ENCODE assay signal across 18 cellular contexts in genomic region chr1:54461731-54462596, GRCh38. TPM values are rescaled to one million over a fixed set of nuclear protein-coding genes. Genes with fewer than 3 reads are reported as not detected.
DNase-seq lines count a peak whose midpoint lies in the region; ATAC-seq and TF ChIP-seq lines count a peak whose summit lies in the region.
"Had no signal": no experiment of that assay in that cellular context is flagged by ENCODE, and none has a peak within 500 bp of the region (broad histone marks: within the 10 kb centered on the region; RNA-seq: fewer than 3 reads in every experiment).

No MANE protein-coding gene starts in this region.

- H3K27ac Mint-ChIP-seq in CD4-positive, alpha-beta T cell, result peak overlapping the region; percentile 83
- H3K27ac Mint-ChIP-seq in CD8-positive, alpha-beta memory T cell, result peak overlapping the region in 2 of 8 donors; percentile 39 to 69

- H3K27me3 Mint-ChIP-seq in CD4-positive, alpha-beta T cell, result no peaks in the 10 kb centered on the region
- H3K27me3 Mint-ChIP-seq in CD8-positive, alpha-beta memory T cell, result peaks cover 0 to under 1% of the 10 kb centered on the region in 2 donors

- no peaks in the 10 kb centered on the region for H3K27me3 ChIP-seq in A673 (replicated peaks; ENCODE audit: insufficient read depth, low read depth, low read length, poor library complexity)
- no peaks in the 10 kb centered on the region for H3K27me3 ChIP-seq in CD4-positive, alpha-beta T cell (ENCODE audit: control insufficient read depth, insufficient read depth, low read length)
- H3K27me3 ChIP-seq in CD8-positive, alpha-beta memory T cell (ENCODE audit: insufficient read depth, low read length, poor library complexity, severe bottlenecking), result no peaks in the 10 kb centered on the region
- H3K27me3 ChIP-seq: body of pancreas had no signal

- TF ChIP-seq CTCF in A673 (conservative IDR thresholded peaks at IDR 0.05; ENCODE audit: low read depth, low read length) (no peak), mucosa of descending colon (IDR thresholded peaks at IDR 0.05) (no peak)
- TF ChIP-seq CTCF in CD4-positive, alpha-beta T cell (IDR thresholded peaks at IDR 0.05), result no peak

- H3K27ac ChIP-seq in A673 (ENCODE audit: low read depth, low read length, poor library complexity, severe bottlenecking), result peak overlapping the region; percentile 50
- H3K27ac ChIP-seq in CD4-positive, alpha-beta T cell (ENCODE audit: low read depth, low read length), result no peak overlapping the region
- H3K27ac ChIP-seq in CD8-positive, alpha-beta memory T cell (ENCODE audit: low read depth, low read length), result no peak overlapping the region
- H3K27ac ChIP-seq: body of pancreas, tibial artery had no signal

- no peak overlapping the region for H3K4me3 Mint-ChIP-seq in CD4-positive, alpha-beta T cell
- H3K4me3 Mint-ChIP-seq in CD8-positive, alpha-beta memory T cell, result no peak overlapping the region

- ATAC-seq in CD4-positive, alpha-beta T cell (ENCODE audit: poor library complexity), result no peak
- ATAC-seq in mucosa of descending colon (peak; percentile 82), HG03457 (IDR thresholded peaks at IDR 0.05; ENCODE audit: unreplicated experiment) (no peak)
- ATAC-seq: body of pancreas, HCT116, sciatic nerve had no signal

- DNase-seq in A673 (ENCODE audit: low spot score) (no peak), cerebellar cortex (ENCODE audit: low spot score) (peak; percentile 26), mucosa of descending colon (peak in 1 of 3 donors; percentile 58), OCI-M2 (lab: John Stamatoyannopoulos, UW; ENCODE audit: unreplicated experiment) (no peak), NCI-H1092 treated with DMSO at 0.1 percent for 48 hours (lab: John Stamatoyannopoulos, UW) (no peak)
- no peak for DNase-seq in CD4-positive, alpha-beta T cell
- no peak for DNase-seq in CD8-positive, alpha-beta memory T cell
- DNase-seq: activated CD4-positive, alpha-beta T cell treated with anti-CD3 and anti-CD28 coated beads, Interleukin-2, amount 50 U/mL, for 4 hours; activated gamma-delta T cell treated with Interleukin-2 at 50 U/mL for 16 hours; body of pancreas; DMS153; islet precursor cell; NCI-H1436 treated with DMSO at 0.1 percent for 48 hours; occipital lobe had no signal

- H3K4me1 ChIP-seq in A673 (ENCODE audit: insufficient read depth, low read length, poor library complexity, severe bottlenecking) (peaks cover 53% of the 10 kb centered on the region), mucosa of descending colon (ENCODE audit: low read depth) (no peaks in the 10 kb centered on the region)
- peaks cover 41% of the 10 kb centered on the region for H3K4me1 ChIP-seq in CD8-positive, alpha-beta memory T cell (ENCODE audit: insufficient read depth, low read length)
- H3K4me1 ChIP-seq: tibial artery had no signal

- H3K36me3 ChIP-seq in A673 (ENCODE audit: insufficient read depth, low read length, poor library complexity, severe bottlenecking), result no peaks in the 10 kb centered on the region
- no peaks in the 10 kb centered on the region for H3K36me3 ChIP-seq in mucosa of descending colon (ENCODE audit: low read depth)
- no peaks in the 10 kb centered on the region for H3K36me3 ChIP-seq in CD8-positive, alpha-beta memory T cell (ENCODE audit: insufficient read depth, low read length)
- H3K36me3 ChIP-seq: tibial artery had no signal

- POLR2A ChIA-PET in A673 (lab: Charles Lee; ENCODE audit: low non-redundant PET), result no interaction called here
- POLR2A ChIA-PET in CD4-positive, alpha-beta T cell (lab: Charles Lee), result interaction anchor here (1.0 to 4.8 kb wide), 4 partner anchors 15 to 55 kb away, joined by 3 to 28 read pairs (median 18); partner anchors contain the start of gene SSBP3
- POLR2A ChIA-PET in CD8-positive, alpha-beta memory T cell (lab: Charles Lee), result no interaction called here

- CTCF ChIA-PET in A673 (lab: Charles Lee), result no interaction called here
- CTCF ChIA-PET in CD4-positive, alpha-beta T cell (lab: Charles Lee), result no interaction called here
- CTCF ChIA-PET in CD8-positive, alpha-beta memory T cell (lab: Charles Lee), result interaction anchor here (0.9 to 3.5 kb wide), 5 partner anchors 10 to 27 kb away, joined by 3 to 10 read pairs (median 3); no protein-coding TSS in a partner anchor

- H3K4me3 ChIP-seq in A673 (ENCODE audit: low read depth, low read length, poor library complexity, severe bottlenecking) (no peak overlapping the region), mucosa of descending colon (no peak overlapping the region)
- H3K4me3 ChIP-seq in CD8-positive, alpha-beta memory T cell (ENCODE audit: low read length), result no peak overlapping the region
- H3K4me3 ChIP-seq: body of pancreas, tibial artery had no signal

- H3K9me3 ChIP-seq in A673 (ENCODE audit: low read depth, low read length, poor library complexity, severe bottlenecking) (no peaks in the 10 kb centered on the region), mucosa of descending colon (no peaks in the 10 kb centered on the region)
- no peaks in the 10 kb centered on the region for H3K9me3 ChIP-seq in CD4-positive, alpha-beta T cell (ENCODE audit: control insufficient read depth, low read length)
- H3K9me3 ChIP-seq in CD8-positive, alpha-beta memory T cell (ENCODE audit: low read length), result no peaks in the 10 kb centered on the region
- H3K9me3 ChIP-seq: body of pancreas, tibial artery had no signal

- no peaks in the 10 kb centered on the region for H3K36me3 Mint-ChIP-seq in CD4-positive, alpha-beta T cell (ENCODE audit: low read depth)
- H3K36me3 Mint-ChIP-seq in CD8-positive, alpha-beta memory T cell, result peaks cover 0 to under 1% (median 0%) of the 10 kb centered on the region in 3 donors

- intact Hi-C loops in A673 (cut with micrococcal nuclease; ENCODE audit: unreplicated experiment) (no loop called here), mucosa of descending colon (cut with DNase I, micrococcal nuclease) (no loop called here)
- intact Hi-C loops in CD4-positive, alpha-beta T cell (cut with DNase I, micrococcal nuclease), result no loop called here

- H3K4me1 Mint-ChIP-seq in CD4-positive, alpha-beta T cell (ENCODE audit: low read depth), result peaks cover 47% of the 10 kb centered on the region
- H3K4me1 Mint-ChIP-seq in CD8-positive, alpha-beta memory T cell, result peaks cover 42 to 56% (median 43%) of the 10 kb centered on the region in 3 donors

- H3K9me3 Mint-ChIP-seq in CD4-positive, alpha-beta T cell, result no peaks in the 10 kb centered on the region
- H3K9me3 Mint-ChIP-seq in CD8-positive, alpha-beta memory T cell, result peaks cover 0 to 1% (median 0%) of the 10 kb centered on the region in 5 donors

- no TSS peak for BruUV-seq in A673 (replicated peaks; lab: Mats Ljungman, UMichigan)

RNA-seq across cellular contexts. Expression of gene SSBP3, which starts 55.8 kb away (rescaled TPM):
- 43.0 and 55.1 TPM in 2 replicates for total RNA-seq in A673 (2021)
- 10 to 100 TPM; 50.6 to 52.4 TPM for total RNA-seq in CD4-positive, alpha-beta T cell
- 10 to 100 TPM; 77.8 to 85.1 (median 82.0) TPM for total RNA-seq in mucosa of descending colon
- total RNA-seq in CD8-positive, alpha-beta memory T cell, result 10 to 100 TPM; 41.6 to 52.7 TPM
- 17.6 TPM for polyA plus RNA-seq in CD8-positive, alpha-beta memory T cell
